1 cellular context compared by ENCODE assay signal in the genomic region with DNA sequence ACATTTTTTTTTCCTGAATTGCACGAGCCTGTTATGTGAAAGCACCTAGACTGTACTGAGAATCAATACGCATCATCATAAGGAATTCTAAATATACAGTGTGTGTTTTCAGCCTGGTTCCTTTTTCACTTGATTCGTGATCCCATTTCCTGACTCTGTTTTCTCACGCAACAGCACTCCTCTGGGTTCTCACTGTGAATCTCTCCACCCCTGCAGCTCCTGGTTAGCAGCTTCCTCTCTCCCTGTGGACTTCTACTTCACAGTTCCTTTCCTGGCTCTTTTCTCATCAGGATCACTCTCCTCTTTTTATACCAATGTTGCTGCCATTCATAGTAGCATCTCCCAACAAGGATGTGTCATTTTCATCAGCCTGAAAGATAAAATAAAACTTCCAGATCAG.
TF ChIP-seq lines count a peak whose summit lies in the region.

No MANE protein-coding gene starts in this region.

TF ChIP-seq in GM23338, 12 proteins besides CTCF, POLR2A, EP300 and RAD21 (continued from another document):
- TF ChIP-seq, protein P1, sequence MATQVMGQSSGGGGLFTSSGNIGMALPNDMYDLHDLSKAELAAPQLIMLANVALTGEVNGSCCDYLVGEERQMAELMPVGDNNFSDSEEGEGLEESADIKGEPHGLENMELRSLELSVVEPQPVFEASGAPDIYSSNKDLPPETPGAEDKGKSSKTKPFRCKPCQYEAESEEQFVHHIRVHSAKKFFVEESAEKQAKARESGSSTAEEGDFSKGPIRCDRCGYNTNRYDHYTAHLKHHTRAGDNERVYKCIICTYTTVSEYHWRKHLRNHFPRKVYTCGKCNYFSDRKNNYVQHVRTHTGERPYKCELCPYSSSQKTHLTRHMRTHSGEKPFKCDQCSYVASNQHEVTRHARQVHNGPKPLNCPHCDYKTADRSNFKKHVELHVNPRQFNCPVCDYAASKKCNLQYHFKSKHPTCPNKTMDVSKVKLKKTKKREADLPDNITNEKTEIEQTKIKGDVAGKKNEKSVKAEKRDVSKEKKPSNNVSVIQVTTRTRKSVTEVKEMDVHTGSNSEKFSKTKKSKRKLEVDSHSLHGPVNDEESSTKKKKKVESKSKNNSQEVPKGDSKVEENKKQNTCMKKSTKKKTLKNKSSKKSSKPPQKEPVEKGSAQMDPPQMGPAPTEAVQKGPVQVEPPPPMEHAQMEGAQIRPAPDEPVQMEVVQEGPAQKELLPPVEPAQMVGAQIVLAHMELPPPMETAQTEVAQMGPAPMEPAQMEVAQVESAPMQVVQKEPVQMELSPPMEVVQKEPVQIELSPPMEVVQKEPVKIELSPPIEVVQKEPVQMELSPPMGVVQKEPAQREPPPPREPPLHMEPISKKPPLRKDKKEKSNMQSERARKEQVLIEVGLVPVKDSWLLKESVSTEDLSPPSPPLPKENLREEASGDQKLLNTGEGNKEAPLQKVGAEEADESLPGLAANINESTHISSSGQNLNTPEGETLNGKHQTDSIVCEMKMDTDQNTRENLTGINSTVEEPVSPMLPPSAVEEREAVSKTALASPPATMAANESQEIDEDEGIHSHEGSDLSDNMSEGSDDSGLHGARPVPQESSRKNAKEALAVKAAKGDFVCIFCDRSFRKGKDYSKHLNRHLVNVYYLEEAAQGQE (IDR thresholded peaks at IDR 0.05; ENCODE audit: unreplicated experiment): no peak
- no peak for TF ChIP-seq NANOG (IDR thresholded peaks at IDR 0.05; ENCODE audit: borderline replicate concordance)
- TF ChIP-seq ZNF114 (CRISPR knock-in tag; IDR thresholded peaks at IDR 0.05): no peak
- no peak for TF ChIP-seq EZH2 (IDR thresholded peaks at IDR 0.05; ENCODE audit: low read depth, unreplicated experiment)
- TF ChIP-seq POLR2AphosphoS5 (IDR thresholded peaks at IDR 0.05; ENCODE audit: low read depth): no peak
